In genomic region chr19:16285769-16286564, GRCh38 we compare ENCODE assay signal across 1 cellular context.
TF ChIP-seq lines count a peak whose summit lies in the region.

No MANE protein-coding gene starts in this region.

TF ChIP-seq in WTC11, 78 proteins besides CTCF, POLR2A, EP300 and RAD21 (continued from another document):
- TF ChIP-seq STAT6 (CRISPR knock-in tag; conservative IDR thresholded peaks at IDR 0.05; ENCODE audit: low read depth): no peak
TF ChIP-seq in WTC11: peak in this region for 0.
